Comparison of ENCODE assay signal across 28 cellular contexts in the genomic region with DNA sequence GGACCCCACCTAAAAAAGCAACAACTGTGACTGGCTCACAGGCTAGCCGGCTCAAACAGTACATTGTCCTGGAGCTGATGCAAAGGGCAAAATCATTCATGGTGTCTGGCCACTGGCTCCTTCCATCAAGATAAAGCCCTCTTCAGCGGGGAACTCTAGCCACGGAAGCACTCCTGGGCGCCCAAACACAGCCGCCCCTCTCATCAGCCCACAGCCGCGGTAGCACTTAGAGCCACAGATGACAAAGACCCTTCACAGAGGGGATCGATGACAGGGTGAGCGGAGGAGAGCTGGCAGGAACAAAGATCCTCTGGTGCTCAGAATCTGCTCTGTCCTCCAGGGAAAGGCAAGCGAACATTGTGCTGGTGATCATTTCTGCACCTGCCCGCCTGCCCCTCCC.
DNase-seq lines count a peak whose midpoint lies in the region; ATAC-seq lines count a peak whose summit lies in the region.
"Had no signal": no experiment of that assay in that cellular context is flagged by ENCODE, and none has a peak within 500 bp of the region (broad histone marks: within the 10 kb centered on the region; RNA-seq: fewer than 3 reads in every experiment).

No MANE protein-coding gene starts in this region.

- no peak for ATAC-seq in HG02973 (IDR thresholded peaks at IDR 0.05; ENCODE audit: unreplicated experiment)
- ATAC-seq: activated naive CD8-positive, alpha-beta T cell treated with anti-CD3 and anti-CD28 coated beads, Interleukin-2, amount 50 U/mL, for 24 hours; activated T-cell treated with anti-CD3 and anti-CD28 coated beads, Interleukin-2, amount 50 U/mL, for 72 hours; esophagus mucosa; Panc1 had no signal

- DNase-seq in DMS79 treated with DMSO at 0.1 percent for 48 hours (lab: John Stamatoyannopoulos, UW) = peak; percentile 73
- DNase-seq in NCI-H1092 (lab: John Stamatoyannopoulos, UW) = peak; percentile 75
- DNase-seq in NCI-H2227 treated with DMSO at 0.1 percent for 48 hours (lab: John Stamatoyannopoulos, UW) = peak; percentile 26
- peak; percentile 9 for DNase-seq in left kidney (ENCODE audit: low read depth, low spot score)
- DNase-seq in NCI-H1048 (lab: John Stamatoyannopoulos, UW) = no peak
- no peak for DNase-seq in NCI-H69 (lab: John Stamatoyannopoulos, UW)
- DNase-seq: activated CD4-positive, alpha-beta memory T cell treated with anti-CD3 and anti-CD28 coated beads for 36 hours; activated CD4-positive, alpha-beta T cell treated with anti-CD3 and anti-CD28 coated beads for 1 hour; activated naive CD4-positive, alpha-beta T cell; activated naive CD8-positive, alpha-beta T cell treated with anti-CD3 and anti-CD28 coated beads, Interleukin-2, amount 50 U/mL, for 24 hours; activated T-cell treated with anti-CD3 and anti-CD28 coated beads, Interleukin-2, amount 50 U/mL, for 72 hours; CD8-positive, alpha-beta memory T cell; dermis blood vessel endothelial cell; head of caudate nucleus; Kasumi-1; left ventricle myocardium superior; NCI-H2029 treated with DMSO at 0.1 percent for 48 hours; NCI-H524; occipital lobe; psoas muscle; Right ventricle myocardium superior; stimulated activated CD4-positive, alpha-beta T cell treated with anti-CD3 and anti-CD28 coated beads, Interleukin-15, amount 100 ng/mL, for 24 hours; stimulated activated CD4-positive, alpha-beta T cell treated with anti-CD3 and anti-CD28 coated beads, Interleukin-4, amount 100 ng/mL, for 4 hours; SW 1271; transverse colon had no signal

Comparison
In these comparisons a context has a peak if more than half of its experiments do, and no peak if none do; other contexts are left out.
1. DNase-seq: peak in DMS79 treated with DMSO at 0.1 percent for 48 hours (single experiment), NCI-H1092 (single experiment), NCI-H2227 treated with DMSO at 0.1 percent for 48 hours (single experiment) and left kidney (single experiment); none in NCI-H1048 (single experiment) and NCI-H69 (single experiment).